In genomic region chr1:54488831-54489626, GRCh38 we compare ENCODE assay signal across 8 cellular contexts. TPM values are rescaled to one million over a fixed set of nuclear protein-coding genes. Genes with fewer than 3 reads are reported as not detected.
DNase-seq lines count a peak whose midpoint lies in the region; ATAC-seq and TF ChIP-seq lines count a peak whose summit lies in the region.

No MANE protein-coding gene starts in this region.

- peaks cover 35% of the 10 kb centered on the region for H3K4me1 ChIP-seq in effector memory CD4-positive, alpha-beta T cell (ENCODE audit: control insufficient read depth, insufficient read depth, low read length, poor library complexity, severe bottlenecking)

- peaks cover 26% of the 10 kb centered on the region for H3K27me3 Mint-ChIP-seq in activated CD8-positive, alpha-beta T cell treated with anti-CD3 and anti-CD28 coated beads, Interleukin-2, amount 10 ng/mL, durations not matched to agents 7 days and 5 days (ENCODE audit: low read depth)

- H3K27me3 ChIP-seq in effector memory CD4-positive, alpha-beta T cell (replicated peaks; ENCODE audit: control insufficient read depth, insufficient read depth, low read length, poor library complexity, severe bottlenecking), result no peaks in the 10 kb centered on the region

- DNase-seq in A172 (ENCODE audit: low spot score) (peak; percentile 36), GM13977 (ENCODE audit: low spot score) (peak; percentile 94), NCI-H524 treated with DMSO at 0.1 percent for 48 hours (lab: John Stamatoyannopoulos, UW) (peak; percentile 40), medulla oblongata (ENCODE audit: extremely low spot score) (peak; percentile 89)
- DNase-seq in activated CD8-positive, alpha-beta T cell treated with anti-CD3 and anti-CD28 coated beads, Interleukin-2, amount 10 ng/mL, durations not matched to agents 7 days and 5 days, result peak; percentile 74
- DNase-seq in effector memory CD4-positive, alpha-beta T cell, result peak; percentile 41 to 62 (median 52)
- DNase-seq in stimulated activated CD4-positive, alpha-beta T cell treated with anti-CD3 and anti-CD28 coated beads, TNF-alpha, amount 100 ng/mL, for 24 hours (ENCODE audit: low read depth in 3 of 3), result peak; percentile 34 to 56 (median 55)

- CTCF ChIA-PET in activated CD8-positive, alpha-beta T cell treated with anti-CD3 and anti-CD28 coated beads, Interleukin-2, amount 10 ng/mL, durations not matched to agents 7 days and 5 days (lab: Charles Lee), result interaction anchor here (0.6 to 3.5 kb wide), 63 partner anchors 9 to 437 kb away, joined by 3 to 29 read pairs (median 4); partner anchors contain the start of genes CYB5RL, MRPL37, SSBP3 and TMEM59

- peak; percentile 58 for ATAC-seq in HG03280 (IDR thresholded peaks at IDR 0.05; ENCODE audit: unreplicated experiment)
- ATAC-seq in activated CD8-positive, alpha-beta T cell treated with anti-CD3 and anti-CD28 coated beads, Interleukin-2, amount 10 ng/mL, durations not matched to agents 7 days and 5 days, result peak; percentile 79

- in situ Hi-C loops in GM13977 (cut with MboI; ENCODE audit: low pct_unique_long_range_greater_than_20kb, low sequenced_read_pairs, unreplicated experiment), result loop anchor here (25.0 kb wide), 1 partner anchor 377 kb away; no protein-coding TSS in a partner anchor

- H3K9me3 Mint-ChIP-seq in activated CD8-positive, alpha-beta T cell treated with anti-CD3 and anti-CD28 coated beads, Interleukin-2, amount 10 ng/mL, durations not matched to agents 7 days and 5 days (ENCODE audit: insufficient read depth), result no peaks in the 10 kb centered on the region

- H3K4me1 Mint-ChIP-seq in activated CD8-positive, alpha-beta T cell treated with anti-CD3 and anti-CD28 coated beads, Interleukin-2, amount 10 ng/mL, durations not matched to agents 7 days and 5 days (ENCODE audit: low read depth), result peaks cover 48% of the 10 kb centered on the region

- peak overlapping the region; percentile 68 for H3K27ac Mint-ChIP-seq in activated CD8-positive, alpha-beta T cell treated with anti-CD3 and anti-CD28 coated beads, Interleukin-2, amount 10 ng/mL, durations not matched to agents 7 days and 5 days

- H3K36me3 ChIP-seq in effector memory CD4-positive, alpha-beta T cell (ENCODE audit: control insufficient read depth, insufficient read depth, low read length), result no peaks in the 10 kb centered on the region

- peak overlapping the region; percentile 83 for H3K4me3 Mint-ChIP-seq in activated CD8-positive, alpha-beta T cell treated with anti-CD3 and anti-CD28 coated beads, Interleukin-2, amount 10 ng/mL, durations not matched to agents 7 days and 5 days

- peak overlapping the region; percentile 78 for H3K27ac ChIP-seq in effector memory CD4-positive, alpha-beta T cell (ENCODE audit: insufficient read depth, low read length, poor library complexity, severe bottlenecking)

- H3K9me3 ChIP-seq in effector memory CD4-positive, alpha-beta T cell (ENCODE audit: control insufficient read depth, low read length), result no peaks in the 10 kb centered on the region

- POLR2A ChIA-PET in activated CD8-positive, alpha-beta T cell treated with anti-CD3 and anti-CD28 coated beads, Interleukin-2, amount 10 ng/mL, durations not matched to agents 7 days and 5 days (lab: Charles Lee), result interaction anchor here (1.2 to 3.5 kb wide), 2 partner anchors 82 to 94 kb away, joined by 3 to 34 read pairs; partner anchors contain the start of gene SSBP3

- no peaks in the 10 kb centered on the region for H3K36me3 Mint-ChIP-seq in activated CD8-positive, alpha-beta T cell treated with anti-CD3 and anti-CD28 coated beads, Interleukin-2, amount 10 ng/mL, durations not matched to agents 7 days and 5 days (ENCODE audit: low read depth)

- peak overlapping the region; percentile 83 for H3K4me3 ChIP-seq in effector memory CD4-positive, alpha-beta T cell (ENCODE audit: insufficient read depth, low read depth, low read length, poor library complexity, severe bottlenecking)

- TF ChIP-seq CTCF in GM13977 (IDR thresholded peaks at IDR 0.05; ENCODE audit: extremely low read depth, insufficient read depth, missing control alignments), result peak; percentile 91

RNA-seq across cellular contexts. Expression of gene ACOT11, which starts 59.0 kb away (rescaled TPM):
- 3.0 and 4.7 TPM in 2 replicates for total RNA-seq in A172 (2014; rRNA removed; shearing (Covaris generic))
- total RNA-seq in activated CD8-positive, alpha-beta T cell treated with anti-CD3 and anti-CD28 coated beads, Interleukin-2, amount 10 ng/mL, durations not matched to agents 7 days and 5 days, result 1 to 10 TPM; 1.3 to 1.6 TPM

Comparison
In these comparisons a context has a peak if more than half of its experiments do, and no peak if none do; other contexts are left out.
1. Peak in every context shown above with its lines: DNase-seq, ATAC-seq, H3K4me3 ChIP-seq and H3K27ac ChIP-seq.
2. DNase-seq: peak in every context shown above with its lines; median percentile 94 in GM13977; 89 in medulla oblongata; 74 in activated CD8-positive, alpha-beta T cell treated with anti-CD3 and anti-CD28 coated beads, Interleukin-2, amount 10 ng/mL, durations not matched to agents 7 days and 5 days; 55 in stimulated activated CD4-positive, alpha-beta T cell treated with anti-CD3 and anti-CD28 coated beads, TNF-alpha, amount 100 ng/mL, for 24 hours; 52 in effector memory CD4-positive, alpha-beta T cell; 40 in NCI-H524 treated with DMSO at 0.1 percent for 48 hours; 36 in A172.